In the genomic region with DNA sequence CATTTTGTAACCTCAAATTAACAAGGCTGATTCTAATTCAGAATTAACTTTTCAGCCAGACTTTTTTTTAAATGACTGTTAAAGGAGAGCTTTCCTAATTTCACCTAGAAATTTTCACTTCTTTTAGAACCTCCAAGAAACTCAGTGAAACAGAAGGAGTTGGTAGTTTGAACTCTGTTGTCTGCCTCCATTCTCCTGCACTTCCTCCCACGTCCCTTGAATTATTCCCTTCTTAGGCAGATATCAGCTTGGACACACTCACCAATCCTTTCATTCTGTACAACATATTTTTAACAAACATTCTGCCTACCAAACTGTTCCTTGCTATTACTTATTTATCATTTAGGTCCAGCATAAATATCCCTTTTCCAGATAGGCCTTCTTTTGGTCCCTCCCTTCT, we compare ENCODE assay signal across 18 cellular contexts.
DNase-seq lines count a peak whose midpoint lies in the region; ATAC-seq, FAIRE-seq and TF ChIP-seq lines count a peak whose summit lies in the region.
"Had no signal": no experiment of that assay in that cellular context is flagged by ENCODE, and none has a peak within 500 bp of the region (broad histone marks: within the 10 kb centered on the region; RNA-seq: fewer than 3 reads in every experiment).

No MANE protein-coding gene starts in this region.

- H3K4me3 ChIP-seq in kidney (ENCODE audit: low read length in 2 of 2), result no peak overlapping the region
- H3K4me3 ChIP-seq: K562 had no signal

- H3K9me3 ChIP-seq in kidney (ENCODE audit: control insufficient read depth in 1 of 2, low read length in 2 of 2), result no peaks in the 10 kb centered on the region

- H3K27me3 Mint-ChIP-seq in activated naive CD4-positive, alpha-beta T cell treated with anti-CD3 and anti-CD28 coated beads for 36 hours (ENCODE audit: low read depth), result no peaks in the 10 kb centered on the region
- H3K27me3 Mint-ChIP-seq in IgD-negative memory B cell, result no peaks in the 10 kb centered on the region
- H3K27me3 Mint-ChIP-seq in effector memory CD8-positive, alpha-beta T cell, result no peaks in the 10 kb centered on the region
- H3K27me3 Mint-ChIP-seq in progenitor cell of endocrine pancreas, result no peaks in the 10 kb centered on the region

- no peaks in the 10 kb centered on the region for H3K9me3 Mint-ChIP-seq in activated naive CD4-positive, alpha-beta T cell treated with anti-CD3 and anti-CD28 coated beads for 36 hours
- H3K9me3 Mint-ChIP-seq in IgD-negative memory B cell (no peaks in the 10 kb centered on the region), progenitor cell of endocrine pancreas (ENCODE audit: low read depth) (no peaks in the 10 kb centered on the region)
- H3K9me3 Mint-ChIP-seq in effector memory CD8-positive, alpha-beta T cell, result no peaks in the 10 kb centered on the region

- H3K4me3 Mint-ChIP-seq in activated naive CD4-positive, alpha-beta T cell treated with anti-CD3 and anti-CD28 coated beads for 36 hours, result no peak overlapping the region
- H3K4me3 Mint-ChIP-seq in IgD-negative memory B cell (no peak overlapping the region), progenitor cell of endocrine pancreas (ENCODE audit: low read depth) (no peak overlapping the region)
- no peak overlapping the region for H3K4me3 Mint-ChIP-seq in effector memory CD8-positive, alpha-beta T cell

- H3K36me3 Mint-ChIP-seq in activated naive CD4-positive, alpha-beta T cell treated with anti-CD3 and anti-CD28 coated beads for 36 hours (ENCODE audit: low read depth), result peaks cover 26% of the 10 kb centered on the region
- H3K36me3 Mint-ChIP-seq in IgD-negative memory B cell, result peaks cover 10% of the 10 kb centered on the region
- H3K36me3 Mint-ChIP-seq in effector memory CD8-positive, alpha-beta T cell (ENCODE audit: insufficient read depth), result peaks cover 84% of the 10 kb centered on the region
- H3K36me3 Mint-ChIP-seq in progenitor cell of endocrine pancreas (ENCODE audit: insufficient read depth), result peaks cover 26% of the 10 kb centered on the region

- no peak for FAIRE-seq in kidney (lab: Jason Lieb, UNC)
- FAIRE-seq: A204.1, GM19239, K562 had no signal

- DNase-seq in activated naive CD4-positive, alpha-beta T cell treated with anti-CD3 and anti-CD28 coated beads for 36 hours, result no peak
- DNase-seq in activated naive CD4-positive, alpha-beta T cell (lab: John Stamatoyannopoulos, UW), result no peak
- no peak for DNase-seq in effector memory CD8-positive, alpha-beta T cell
- no peak for DNase-seq in progenitor cell of endocrine pancreas (ENCODE audit: low spot score, unreplicated experiment)
- DNase-seq in kidney, result no peak
- no peak for DNase-seq in SK-N-DZ (ENCODE audit: low spot score)
- DNase-seq in NCI-H748 (lab: John Stamatoyannopoulos, UW; ENCODE audit: unreplicated experiment), result no peak
- DNase-seq: C1 segment of cervical spinal cord, COR-L47, NCI-H1417, NCI-H187 treated with DMSO at 0.1 percent for 48 hours, NCI-H526 treated with DMSO at 0.1 percent for 48 hours, SHP77 had no signal

- peaks cover 0 to 6% of the 10 kb centered on the region in 2 donors for H3K4me1 ChIP-seq in kidney (ENCODE audit: control insufficient read depth in 1 of 2, insufficient read depth in 1 of 2, low read depth in 1 of 2, low read length in 2 of 2)

- H3K9ac ChIP-seq in kidney (ENCODE audit: low read length in 2 of 2), result no peak overlapping the region

- peak overlapping the region; percentile 28 for H3K27ac Mint-ChIP-seq in activated naive CD4-positive, alpha-beta T cell treated with anti-CD3 and anti-CD28 coated beads for 36 hours
- H3K27ac Mint-ChIP-seq in IgD-negative memory B cell (peak overlapping the region in 2 of 3 donors; percentile 75 to 76), progenitor cell of endocrine pancreas (peak overlapping the region; percentile 87)
- H3K27ac Mint-ChIP-seq in effector memory CD8-positive, alpha-beta T cell, result peak overlapping the region; percentile 1 to 32

- TF ChIP-seq CTCF in progenitor cell of endocrine pancreas (IDR thresholded peaks at IDR 0.05; ENCODE audit: unreplicated experiment) (no peak), kidney (IDR thresholded peaks at IDR 0.05; ENCODE audit: borderline replicate concordance, extremely low read depth, insufficient read depth) (no peak)

- no peak for ATAC-seq in effector memory CD8-positive, alpha-beta T cell (replicated peaks)
- ATAC-seq: HCT116, K562 had no signal

- CTCF ChIA-PET in activated naive CD4-positive, alpha-beta T cell treated with anti-CD3 and anti-CD28 coated beads for 36 hours (lab: Charles Lee), result no interaction called here

- intact Hi-C loops in activated naive CD4-positive, alpha-beta T cell treated with anti-CD3 and anti-CD28 coated beads for 36 hours (cut with micrococcal nuclease), result no loop called here
- intact Hi-C loops in kidney (cut with DNase I), result no loop called here

- H3K27ac ChIP-seq in kidney (ENCODE audit: low read depth in 2 of 2, low read length in 2 of 2), result peak overlapping the region in 1 of 2 donors; percentile 55

- H3K4me1 Mint-ChIP-seq in activated naive CD4-positive, alpha-beta T cell treated with anti-CD3 and anti-CD28 coated beads for 36 hours (ENCODE audit: low read depth), result peaks cover 5% of the 10 kb centered on the region
- H3K4me1 Mint-ChIP-seq in IgD-negative memory B cell (peaks cover 0 to 3% (median 0%) of the 10 kb centered on the region in 3 donors), progenitor cell of endocrine pancreas (ENCODE audit: low read depth) (peaks cover 17% of the 10 kb centered on the region)
- H3K4me1 Mint-ChIP-seq in effector memory CD8-positive, alpha-beta T cell (ENCODE audit: low read depth in 2 of 2), result peaks cover 8 to 13% of the 10 kb centered on the region in 2 donors

- H3K36me3 ChIP-seq in kidney (ENCODE audit: control insufficient read depth in 1 of 2, insufficient read depth in 2 of 2, low read length in 2 of 2), result no peaks in the 10 kb centered on the region

Comparison
In these comparisons a context has a peak if more than half of its experiments do, and no peak if none do; other contexts are left out.
1. H3K27ac Mint-ChIP-seq: peak in every context shown above with its lines; median percentile 87 in progenitor cell of endocrine pancreas; 76 in IgD-negative memory B cell; 28 in activated naive CD4-positive, alpha-beta T cell treated with anti-CD3 and anti-CD28 coated beads for 36 hours; 16 in effector memory CD8-positive, alpha-beta T cell.